In the genomic region with DNA sequence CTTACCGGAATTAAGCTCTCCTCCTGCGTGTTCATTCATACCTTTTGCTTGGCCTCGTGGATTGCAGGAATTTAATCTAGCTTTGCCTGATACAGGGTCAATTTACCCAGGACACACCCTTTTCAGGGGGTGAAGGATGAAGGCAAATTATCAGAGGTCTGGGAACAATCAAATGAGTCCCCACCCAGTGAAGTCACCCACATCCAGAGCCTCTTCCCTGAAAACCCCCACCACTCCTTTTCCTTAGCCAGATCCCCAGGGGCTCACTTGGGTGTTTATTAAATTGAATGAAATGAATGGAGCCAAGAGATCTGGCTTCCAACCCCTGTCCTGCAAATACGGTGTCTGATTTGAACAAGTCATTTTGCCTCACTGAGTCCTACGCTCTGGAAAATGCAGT, we compare ENCODE assay signal across 30 cellular contexts. TPM values are rescaled to one million over a fixed set of nuclear protein-coding genes. Genes with fewer than 3 reads are reported as not detected.
"Had no signal": no experiment of that assay in that cellular context is flagged by ENCODE, and none has a peak within 500 bp of the region (broad histone marks: within the 10 kb centered on the region; RNA-seq: fewer than 3 reads in every experiment).

No MANE protein-coding gene starts in this region.

- DNase-seq: activated B cell treated with CpG ODN at 0.5 μM for 24 hours; activated CD4-positive, alpha-beta T cell treated with anti-CD3 and anti-CD28 coated beads for 36 hours; activated CD4-positive, alpha-beta T cell treated with anti-CD3 and anti-CD28 coated beads, Interleukin-2, amount 50 U/mL, for 1 hour; activated CD4-positive, alpha-beta T cell treated with anti-CD3 and anti-CD28 coated beads, Interleukin-2, amount 50 U/mL, for 48 hours; activated CD8-positive, alpha-beta memory T cell treated with anti-CD3 and anti-CD28 coated beads for 24 hours; activated CD8-positive, alpha-beta T cell treated with anti-CD3 and anti-CD28 coated beads for 36 hours; activated effector memory CD4-positive, alpha-beta T cell treated with Interleukin-2 at 50 U/mL for 16 hours; activated gamma-delta T cell treated with Interleukin-2 at 50 U/mL for 16 hours; activated naive CD4-positive, alpha-beta T cell treated with anti-CD3 and anti-CD28 coated beads, Interleukin-2, amount 50 U/mL, for 16 hours; activated naive CD4-positive, alpha-beta T cell treated with Interleukin-2 at 50 U/mL for 16 hours; activated T-cell treated with anti-CD3 and anti-CD28 coated beads, Interleukin-2, amount 50 U/mL, for 4 hours; amniotic stem cell; anterior cingulate cortex; brain microvascular endothelial cell; dorsolateral prefrontal cortex; effector memory CD4-positive, alpha-beta T cell; endodermal cell; foreskin fibroblast; T-helper 1 cell; T-helper 17 cell; T1000; WERI-Rb-1 had no signal

- H3K27ac ChIP-seq: brain microvascular endothelial cell, coronary artery, dorsolateral prefrontal cortex, WERI-Rb-1 had no signal

- H3K27me3 Mint-ChIP-seq: activated naive CD8-positive, alpha-beta T cell had no signal

- H3K4me3 Mint-ChIP-seq: activated B cell treated with CpG ODN at 0.5 μM for 24 hours; activated CD4-positive, alpha-beta T cell treated with anti-CD3 and anti-CD28 coated beads for 36 hours; activated CD8-positive, alpha-beta T cell treated with anti-CD3 and anti-CD28 coated beads for 36 hours; activated naive CD8-positive, alpha-beta T cell; activated T-cell treated with anti-CD3 and anti-CD28 coated beads, Interleukin-2, amount 50 U/mL, for 4 hours; activated T-helper 17 cell treated with anti-CD3 and anti-CD28 coated beads, Interleukin-2, amount 50 U/mL, for 72 hours; central memory CD8-positive, alpha-beta T cell; dendritic cell treated with granulocyte-macrophage colony-stimulating factor and Interleukin-4, amounts not matched to agents 40 ng/mL and 50 ng/mL, for 4 days; endodermal cell; T-helper 17 cell; T-helper 2 cell treated with Interferon-gamma antibody and Interleukin-4, amounts not matched to agents 5 μg/mL and 100 μg/mL, for 36 hours had no signal

- H3K36me3 ChIP-seq: brain microvascular endothelial cell, WERI-Rb-1 had no signal

- H3K27ac Mint-ChIP-seq: activated B cell treated with CpG ODN at 0.5 μM for 24 hours; activated CD4-positive, alpha-beta T cell treated with anti-CD3 and anti-CD28 coated beads for 36 hours; activated CD8-positive, alpha-beta T cell treated with anti-CD3 and anti-CD28 coated beads for 36 hours; activated naive CD8-positive, alpha-beta T cell; activated T-helper 17 cell treated with anti-CD3 and anti-CD28 coated beads, Interleukin-2, amount 50 U/mL, for 72 hours; dendritic cell treated with granulocyte-macrophage colony-stimulating factor and Interleukin-4, amounts not matched to agents 40 ng/mL and 50 ng/mL, for 4 days; endodermal cell; T-helper 17 cell; T-helper 2 cell treated with Interferon-gamma antibody and Interleukin-4, amounts not matched to agents 5 μg/mL and 100 μg/mL, for 36 hours had no signal

- H3K27me3 ChIP-seq: brain microvascular endothelial cell, dorsolateral prefrontal cortex had no signal

- H3K9me3 Mint-ChIP-seq: activated CD8-positive, alpha-beta T cell treated with anti-CD3 and anti-CD28 coated beads for 36 hours; activated T-cell treated with anti-CD3 and anti-CD28 coated beads, Interleukin-2, amount 50 U/mL, for 4 hours; activated T-helper 17 cell treated with anti-CD3 and anti-CD28 coated beads, Interleukin-2, amount 50 U/mL, for 72 hours; central memory CD8-positive, alpha-beta T cell; dendritic cell treated with granulocyte-macrophage colony-stimulating factor and Interleukin-4, amounts not matched to agents 40 ng/mL and 50 ng/mL, for 4 days; T-helper 2 cell treated with Interferon-gamma antibody and Interleukin-4, amounts not matched to agents 5 μg/mL and 100 μg/mL, for 36 hours had no signal

- H3K4me1 Mint-ChIP-seq: activated B cell treated with CpG ODN at 0.5 μM for 24 hours; activated CD4-positive, alpha-beta T cell treated with anti-CD3 and anti-CD28 coated beads for 36 hours; activated T-helper 17 cell treated with anti-CD3 and anti-CD28 coated beads, Interleukin-2, amount 50 U/mL, for 72 hours; central memory CD8-positive, alpha-beta T cell; T-helper 17 cell had no signal

- H3K36me3 Mint-ChIP-seq: activated naive CD8-positive, alpha-beta T cell had no signal

- H3K4me3 ChIP-seq: coronary artery, dorsolateral prefrontal cortex had no signal

- ATAC-seq: activated CD4-positive, alpha-beta T cell treated with anti-CD3 and anti-CD28 coated beads for 36 hours; activated CD4-positive, CD25-positive, alpha-beta regulatory T cell treated with anti-CD3 and anti-CD28 coated beads, Interleukin-2, amount 50 U/mL, for 24 hours; activated CD8-positive, alpha-beta T cell treated with anti-CD3 and anti-CD28 coated beads for 36 hours; activated T-cell treated with anti-CD3 and anti-CD28 coated beads, Interleukin-2, amount 50 U/mL, for 4 hours; activated T-helper 17 cell treated with anti-CD3 and anti-CD28 coated beads, Interleukin-2, amount 50 U/mL, for 72 hours; esophagus mucosa; T-helper 17 cell had no signal

RNA-seq across cellular contexts. Expression of a gene that starts 57.2 kb away (rescaled TPM):
- total RNA-seq: activated B cell treated with CpG ODN at 0.5 μM for 24 hours; activated CD4-positive, alpha-beta T cell treated with anti-CD3 and anti-CD28 coated beads for 36 hours; activated CD8-positive, alpha-beta T cell treated with anti-CD3 and anti-CD28 coated beads for 36 hours; activated T-cell treated with anti-CD3 and anti-CD28 coated beads, Interleukin-2, amount 50 U/mL, for 4 hours; activated T-helper 17 cell treated with anti-CD3 and anti-CD28 coated beads, Interleukin-2, amount 50 U/mL, for 72 hours had no signal
